Comparison of ENCODE assay signal across 1 cellular context in genomic region chr4:38503689-38504395, GRCh38.
TF ChIP-seq lines count a peak whose summit lies in the region.

No MANE protein-coding gene starts in this region.

TF ChIP-seq in GM23338, 12 proteins besides CTCF, POLR2A, EP300 and RAD21 (continued from another document):
- no peak for TF ChIP-seq ZNF462 (CRISPR knock-in tag; IDR thresholded peaks at IDR 0.05)
